Comparison of ENCODE assay signal across 8 cellular contexts in the genomic region with DNA sequence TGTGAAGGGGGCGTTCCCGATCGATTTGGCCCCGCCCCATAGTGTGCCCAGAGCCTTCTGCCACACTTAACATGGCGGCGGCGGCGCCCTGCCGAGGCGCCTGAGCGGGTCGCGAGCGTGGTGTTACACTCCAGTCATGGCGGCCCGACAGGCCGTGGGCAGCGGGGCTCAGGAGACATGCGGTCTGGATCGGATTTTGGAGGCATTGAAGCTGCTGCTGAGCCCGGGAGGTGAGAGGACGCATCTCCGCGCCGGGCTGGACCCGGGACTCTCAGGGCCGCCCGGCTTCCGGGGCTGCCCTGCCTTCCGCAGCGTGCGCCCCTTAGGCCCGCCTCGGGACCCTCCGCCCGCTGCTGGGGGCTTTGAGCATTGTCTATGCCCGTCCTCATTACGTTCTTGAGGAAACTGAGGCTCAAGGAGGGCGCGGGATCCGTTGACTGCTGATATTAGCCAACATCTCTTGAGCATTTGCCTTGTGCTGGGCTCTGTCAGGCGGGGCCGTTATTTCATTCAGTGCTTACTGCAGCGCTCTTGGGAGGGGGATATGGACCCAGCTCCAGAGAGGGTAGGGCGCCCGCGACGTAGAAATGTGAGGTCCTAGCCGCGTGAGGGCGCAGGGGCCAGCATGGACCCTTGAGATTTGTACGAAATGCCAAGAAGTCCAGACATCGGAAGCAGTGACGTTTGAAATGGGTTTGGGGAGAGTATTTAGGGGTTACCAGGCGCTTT. TPM values are rescaled to one million over a fixed set of nuclear protein-coding genes. Genes with fewer than 3 reads are reported as not detected.
DNase-seq lines count a peak whose midpoint lies in the region; ATAC-seq, FAIRE-seq and TF ChIP-seq lines count a peak whose summit lies in the region.

A gene (plus strand): TSS at position 50 of the 729 bp plus-strand sequence. CDS start 87 bp downstream, at position 137.

- TF ChIP-seq CTCF in GM10266 (IDR thresholded peaks at IDR 0.05; ENCODE audit: control insufficient read depth, insufficient read depth, low read depth, missing control alignments) (peak; percentile 39), pancreas (IDR thresholded peaks at IDR 0.05) (no peak), tibial artery (IDR thresholded peaks at IDR 0.05) (no peak)

- H3K36me3 ChIP-seq in pancreas (no peaks in the 10 kb centered on the region), tibial artery (no peaks in the 10 kb centered on the region)

- peak within 1 kb of the TSS; percentile 67 to 97 (median 91) for H3K4me3 ChIP-seq in pancreas
- peak within 1 kb of the TSS; percentile 78 to 91 for H3K4me3 ChIP-seq in tibial artery

- H3K27me3 Mint-ChIP-seq in activated naive CD8-positive, alpha-beta T cell, result no peaks in the 10 kb centered on the region

- peak within 1 kb of the TSS; percentile 94 for H3K27ac Mint-ChIP-seq in activated naive CD8-positive, alpha-beta T cell

- H3K36me3 Mint-ChIP-seq in activated naive CD8-positive, alpha-beta T cell, result peaks cover 2% of the 10 kb centered on the region

- DNase-seq in GM10266 (ENCODE audit: extremely low spot score) (peak; percentile 88), NCI-H1092 treated with DMSO at 0.1 percent for 48 hours (lab: John Stamatoyannopoulos, UW) (peak; percentile 90), SKM-1 treated with dmso at 0.1 percent for 144 hours (lab: John Stamatoyannopoulos, UW; ENCODE audit: unreplicated experiment) (peak; percentile 53), Right ventricle myocardium inferior (ENCODE audit: missing footprints) (peak; percentile 93), pancreas (peak; percentile 78 to 94 (median 90)), tibial artery (peak; percentile 82 to 89)

- ATAC-seq in HG02610 (IDR thresholded peaks at IDR 0.05; ENCODE audit: unreplicated experiment), result peak; percentile 88
- peak; percentile 99 for ATAC-seq in Right ventricle myocardium inferior
- ATAC-seq in pancreas, result peak; percentile 95 to 98 (median 96)

- peaks cover 33% of the 10 kb centered on the region for H3K4me1 Mint-ChIP-seq in activated naive CD8-positive, alpha-beta T cell (ENCODE audit: low read depth)

- H3K4me3 Mint-ChIP-seq in activated naive CD8-positive, alpha-beta T cell, result peak within 1 kb of the TSS; percentile 99

- no peak for FAIRE-seq in pancreas (lab: Jason Lieb, UNC)

- WGBS in pancreas, 2 donors, result 0 to 1% methylated on average over 55 of the region's 55 CpGs

- intact Hi-C loops in Right ventricle myocardium inferior (cut with DNase I), result loop anchor here (2.0 kb wide), 1 partner anchor 315 kb away; no protein-coding TSS in a partner anchor
- intact Hi-C loops in pancreas (cut with DNase I), result no loop called here
- intact Hi-C loops in tibial artery (cut with DNase I; ENCODE audit: low total_unique reads), result loop anchor here (5.0 kb wide), 1 partner anchor 311 kb away; no protein-coding TSS in a partner anchor

- H3K27ac ChIP-seq in pancreas (peak within 1 kb of the TSS; percentile 36 to 72 (median 64)), tibial artery (peak within 1 kb of the TSS; percentile 87 to 95)

- H3K4me1 ChIP-seq in pancreas (no peaks in the 10 kb centered on the region), tibial artery (peaks cover 0 to 15% (median 4%) of the 10 kb centered on the region in 4 donors)

- H3K9me3 ChIP-seq in pancreas (no peaks in the 10 kb centered on the region), tibial artery (no peaks in the 10 kb centered on the region)

- no peaks in the 10 kb centered on the region for H3K9me3 Mint-ChIP-seq in activated naive CD8-positive, alpha-beta T cell (ENCODE audit: low read depth)

- H3K27me3 ChIP-seq in pancreas (no peaks in the 10 kb centered on the region), tibial artery (no peaks in the 10 kb centered on the region)

RNA-seq across cellular contexts. Expression of the gene that starts here (rescaled TPM):
- total RNA-seq in Right ventricle myocardium inferior (9.3 TPM), pancreas (1 to 10 TPM; 6.1 to 9.3 (median 6.6) TPM)
- polyA plus RNA-seq in pancreas, result 1 to 10 TPM; 2.6 to 4.2 TPM

Comparison
In these comparisons a context has a peak if more than half of its experiments do, and no peak if none do; other contexts are left out.
1. Peak in every context shown above with its lines: DNase-seq, ATAC-seq, H3K4me3 ChIP-seq and H3K27ac ChIP-seq.
2. intact Hi-C loops: an anchor here in Right ventricle myocardium inferior (2.0 kb wide) and tibial artery (5.0 kb wide); none called in pancreas.